Comparison of ENCODE assay signal across 11 cellular contexts in genomic region chr18:13425357-13426095, GRCh38.
DNase-seq lines count a peak whose midpoint lies in the region; ATAC-seq, FAIRE-seq and TF ChIP-seq lines count a peak whose summit lies in the region.
"Had no signal": no experiment of that assay in that cellular context is flagged by ENCODE, and none has a peak within 500 bp of the region (broad histone marks: within the 10 kb centered on the region; RNA-seq: fewer than 3 reads in every experiment).

No MANE protein-coding gene starts in this region.

- H3K14ac ChIP-seq in mesenchymal stem cell (ENCODE audit: low read length in 2 of 2) = no peak overlapping the region

- no peak overlapping the region for H2BK12ac ChIP-seq in mesenchymal stem cell (ENCODE audit: low read length in 2 of 2)

- no peak overlapping the region for H2BK120ac ChIP-seq in mesenchymal stem cell (ENCODE audit: low read depth, low read length)

- no peak overlapping the region for H3K4ac ChIP-seq in mesenchymal stem cell (ENCODE audit: low read depth in 1 of 2, low read length in 2 of 2)

- CTCF ChIA-PET in activated CD4-positive, alpha-beta memory T cell treated with anti-CD3 and anti-CD28 coated beads, Interleukin-2, amount 10 ng/mL, durations not matched to agents 7 days and 5 days (lab: Charles Lee) = interaction anchor here (0.9 kb wide), 1 partner anchor 209 kb away, joined by 3 read pairs; no protein-coding TSS in a partner anchor
- CTCF ChIA-PET in HepG2 (lab: Yijun Ruan, JAX; ENCODE audit: low intra/inter-chr PET ratio, low total read pairs) = no interaction called here

- H3K79me1 ChIP-seq in mesenchymal stem cell (replicated peaks; ENCODE audit: low read length, poor library complexity, severe bottlenecking) = no peaks in the 10 kb centered on the region

- no peak overlapping the region for H2AK5ac ChIP-seq in mesenchymal stem cell (ENCODE audit: low read length, severe bottlenecking)

- H3K4me1 ChIP-seq in mesenchymal stem cell (ENCODE audit: control insufficient read depth, insufficient read depth, low read depth, low read length) = peaks cover 3% of the 10 kb centered on the region
- no peaks in the 10 kb centered on the region for H3K4me1 ChIP-seq in HepG2 (ENCODE audit: insufficient read depth, low read length)

- no peak for TF ChIP-seq POLR2A in HepG2 (IDR thresholded peaks at IDR 0.05; ENCODE audit: insufficient read depth in 1 of 2, low read depth in 2 of 2, low read length in 2 of 2)

- H3K18ac ChIP-seq in mesenchymal stem cell (ENCODE audit: low read depth in 1 of 2, low read length in 2 of 2) = no peak overlapping the region

- H2BK15ac ChIP-seq in mesenchymal stem cell (ENCODE audit: low read depth, poor library complexity, severe bottlenecking) = no peak overlapping the region

- intact Hi-C loops in HepG2 (cut with micrococcal nuclease; ENCODE audit: unreplicated experiment) = no loop called here

- H4K20me1 ChIP-seq in HepG2 (ENCODE audit: insufficient read depth, low read length) = no peaks in the 10 kb centered on the region

- no peaks in the 10 kb centered on the region for H3K79me2 ChIP-seq in HepG2 (ENCODE audit: insufficient read depth, low read length)

- H3K27ac ChIP-seq in mesenchymal stem cell (ENCODE audit: low read length, poor library complexity, severe bottlenecking) = no peak overlapping the region
- no peak overlapping the region for H3K27ac ChIP-seq in HepG2 (ENCODE audit: extremely low read length, insufficient read depth, low read length)

- H4K8ac ChIP-seq in mesenchymal stem cell (ENCODE audit: low read length) = no peak overlapping the region

- no peak overlapping the region for H3K23ac ChIP-seq in mesenchymal stem cell (ENCODE audit: low read length in 2 of 2)

- no peaks in the 10 kb centered on the region for H3K36me3 Mint-ChIP-seq in activated CD4-positive, alpha-beta memory T cell treated with anti-CD3 and anti-CD28 coated beads, Interleukin-2, amount 10 ng/mL, durations not matched to agents 7 days and 5 days (ENCODE audit: low read depth)

- BruUV-seq in HepG2 (replicated peaks; lab: Mats Ljungman, UMichigan) = no TSS peak

- H3K27me3 ChIP-seq in mesenchymal stem cell (ENCODE audit: control insufficient read depth in 1 of 2, insufficient read depth in 1 of 2, low read length in 2 of 2) (no peaks in the 10 kb centered on the region), HepG2 (ENCODE audit: control insufficient read depth in 1 of 2, insufficient read depth in 2 of 2, low read length in 2 of 2) (no peaks in the 10 kb centered on the region)

- FAIRE-seq in HepG2 (lab: Jason Lieb, UNC) = no peak
- FAIRE-seq: TTC549 had no signal

- in situ Hi-C loops in KBM-7 (cut with MboI; ENCODE audit: low pct_unique_long_range_greater_than_20kb, low sequenced_read_pairs) = no loop called here
- in situ Hi-C loops in HepG2 (cut with HindIII; ENCODE audit: extremely low pct_ligation_motif_present, low pct_unique_long_range_greater_than_20kb) = no loop called here

- H3K9ac ChIP-seq in mesenchymal stem cell (ENCODE audit: low read length) = no peak overlapping the region
- no peak overlapping the region for H3K9ac ChIP-seq in HepG2 (ENCODE audit: insufficient read depth, low read depth, low read length)

- H2AFZ ChIP-seq in mesenchymal stem cell (ENCODE audit: low read depth, low read length) (no peak overlapping the region), HepG2 (ENCODE audit: low read length) (no peak overlapping the region)

- TF ChIP-seq CTCF in GM20000 (IDR thresholded peaks at IDR 0.05; ENCODE audit: extremely low read depth, missing control alignments) (no peak), HepG2 (CRISPR knock-in tag; IDR thresholded peaks at IDR 0.05) (no peak)

- no peak for ATAC-seq in HepG2
- no peak for ATAC-seq in GM21390 (IDR thresholded peaks at IDR 0.05; ENCODE audit: unreplicated experiment)

- H3K27ac Mint-ChIP-seq in activated CD4-positive, alpha-beta memory T cell treated with anti-CD3 and anti-CD28 coated beads, Interleukin-2, amount 10 ng/mL, durations not matched to agents 7 days and 5 days = peak overlapping the region; percentile 24

- POLR2A ChIA-PET in activated CD4-positive, alpha-beta memory T cell treated with anti-CD3 and anti-CD28 coated beads, Interleukin-2, amount 10 ng/mL, durations not matched to agents 7 days and 5 days (lab: Charles Lee) = interaction anchor here (0.9 kb wide), 1 partner anchor 30 kb away, joined by 3 read pairs; no protein-coding TSS in a partner anchor
- POLR2A ChIA-PET in HepG2 (lab: Yijun Ruan, JAX) = interaction anchor here (2.0 kb wide), 1 partner anchor 7 kb away, joined by 5 read pairs; no protein-coding TSS in a partner anchor

- H3K4me2 ChIP-seq in mesenchymal stem cell (ENCODE audit: low read length, poor library complexity, severe bottlenecking) = no peak overlapping the region
- no peak overlapping the region for H3K4me2 ChIP-seq in HepG2 (ENCODE audit: low read depth, low read length)

- no peak for TF ChIP-seq RAD21 in HepG2 (CRISPR knock-in tag; IDR thresholded peaks at IDR 0.05)

- TF ChIP-seq EP300 in HepG2 (IDR thresholded peaks at IDR 0.05; ENCODE audit: low read depth in 2 of 2, low read length in 2 of 2) (no peak), HepG2 (CRISPR knock-in tag; IDR thresholded peaks at IDR 0.05; ENCODE audit: borderline replicate concordance) (no peak)

- H3K4me3 Mint-ChIP-seq in activated CD4-positive, alpha-beta memory T cell treated with anti-CD3 and anti-CD28 coated beads, Interleukin-2, amount 10 ng/mL, durations not matched to agents 7 days and 5 days = no peak overlapping the region

- no peaks in the 10 kb centered on the region for H3K36me3 ChIP-seq in mesenchymal stem cell (ENCODE audit: control insufficient read depth in 1 of 2, insufficient read depth in 2 of 2, low read depth in 1 of 2, low read length in 2 of 2)
- H3K36me3 ChIP-seq in HepG2 (replicated peaks in 1 of 2; ENCODE audit: control insufficient read depth in 1 of 2, insufficient read depth in 2 of 2, low read length in 2 of 2) = no peaks in the 10 kb centered on the region

- no peaks in the 10 kb centered on the region for H3K27me3 Mint-ChIP-seq in activated CD4-positive, alpha-beta memory T cell treated with anti-CD3 and anti-CD28 coated beads, Interleukin-2, amount 10 ng/mL, durations not matched to agents 7 days and 5 days

- WGBS in mesenchymal stem cell = 76% methylated on average over 16 of the region's 16 CpGs
- 92% methylated on average over 15 of the region's 16 CpGs for WGBS in HepG2 (ENCODE audit: low lambda C conversion rate)

- H4K91ac ChIP-seq in mesenchymal stem cell (ENCODE audit: low read length) = peak overlapping the region; percentile 18

- H3K9me3 Mint-ChIP-seq in activated CD4-positive, alpha-beta memory T cell treated with anti-CD3 and anti-CD28 coated beads, Interleukin-2, amount 10 ng/mL, durations not matched to agents 7 days and 5 days = no peaks in the 10 kb centered on the region

- H3K9me3 ChIP-seq in mesenchymal stem cell (ENCODE audit: control insufficient read depth, low read length) (no peaks in the 10 kb centered on the region), HepG2 (ENCODE audit: low read length) (no peaks in the 10 kb centered on the region)

- no peak overlapping the region for H2BK5ac ChIP-seq in mesenchymal stem cell (ENCODE audit: low read depth, low read length, poor library complexity, severe bottlenecking)

- peaks cover 52% of the 10 kb centered on the region for H3K4me1 Mint-ChIP-seq in activated CD4-positive, alpha-beta memory T cell treated with anti-CD3 and anti-CD28 coated beads, Interleukin-2, amount 10 ng/mL, durations not matched to agents 7 days and 5 days

- H3K4me3 ChIP-seq in mesenchymal stem cell (ENCODE audit: insufficient read depth in 1 of 2, low read depth in 1 of 2, low read length in 2 of 2) = no peak overlapping the region
- no peak overlapping the region for H3K4me3 ChIP-seq in HepG2 (replicated peaks in 1 of 3; ENCODE audit: insufficient read depth in 1 of 3, low read depth in 2 of 3, low read length in 3 of 3)

- DNase-seq in Daoy (ENCODE audit: low read depth) (peak; percentile 30), KBM-7 (peak; percentile 46), mesenchymal stem cell (no peak), NAMALWA (ENCODE audit: low spot score) (no peak), GM20000 (ENCODE audit: low spot score) (no peak), HepG2 (ENCODE audit: low spot score) (no peak)
- DNase-seq in activated CD4-positive, alpha-beta memory T cell treated with anti-CD3 and anti-CD28 coated beads, Interleukin-2, amount 10 ng/mL, durations not matched to agents 7 days and 5 days = peak; percentile 49
- DNase-seq: NCI-H1092, NCI-H446 had no signal

TF ChIP-seq in HepG2, 621 proteins besides CTCF, POLR2A, EP300 and RAD21 (continues in another document):
- TF ChIP-seq MIXL1 (CRISPR knock-in tag; IDR thresholded peaks at IDR 0.05) (no peak), ATF2 (CRISPR knock-in tag; IDR thresholded peaks at IDR 0.05) (no peak), ZNF577 (CRISPR knock-in tag; IDR thresholded peaks at IDR 0.05; ENCODE audit: borderline replicate concordance, low read depth) (no peak)

Comparison
In these comparisons a context has a peak if more than half of its experiments do, and no peak if none do; other contexts are left out.
1. DNase-seq: peak in Daoy (single experiment), KBM-7 (single experiment) and activated CD4-positive, alpha-beta memory T cell treated with anti-CD3 and anti-CD28 coated beads, Interleukin-2, amount 10 ng/mL, durations not matched to agents 7 days and 5 days (single experiment); none in mesenchymal stem cell (single experiment), NAMALWA (single experiment), GM20000 (single experiment) and HepG2 (single experiment).